ENCODE assay signal across 32 cellular contexts in the genomic region with DNA sequence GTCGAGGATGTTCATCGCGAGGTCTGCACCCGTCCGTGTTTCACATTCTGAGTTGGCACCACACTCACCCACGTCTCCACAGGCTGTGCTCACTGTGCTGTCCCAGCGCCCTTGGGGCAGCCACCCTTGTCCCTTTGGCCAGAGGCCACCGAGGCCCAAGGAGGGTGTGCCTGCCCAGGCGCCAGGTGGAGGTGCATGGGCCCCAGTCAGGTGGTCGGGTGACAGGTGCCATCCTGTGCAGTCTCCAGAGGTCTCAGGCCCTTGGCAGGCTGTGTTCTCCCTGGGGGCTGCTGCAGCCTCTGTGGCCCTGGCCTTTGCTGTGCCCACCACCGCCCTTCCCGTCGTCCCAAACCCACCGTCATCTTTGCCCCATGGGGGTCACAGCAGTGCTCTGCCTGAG. TPM values are rescaled to one million over a fixed set of nuclear protein-coding genes. Genes with fewer than 3 reads are reported as not detected.
"Had no signal": no experiment of that assay in that cellular context is flagged by ENCODE, and none has a peak within 500 bp of the region (broad histone marks: within the 10 kb centered on the region; RNA-seq: fewer than 3 reads in every experiment).

No MANE protein-coding gene starts in this region.

- H3K4me1 ChIP-seq: esophagus muscularis mucosa, foreskin keratinocyte, lower lobe of right lung, psoas muscle, right lobe of liver, suprapubic skin, transverse colon, vagina had no signal

- H3K9me3 ChIP-seq: esophagus muscularis mucosa, lower lobe of right lung, ovary, psoas muscle, right lobe of liver, suprapubic skin, transverse colon, vagina had no signal

- H3K27ac ChIP-seq: coronary artery, esophagus muscularis mucosa, foreskin keratinocyte, lower lobe of right lung, ovary, psoas muscle, right lobe of liver, suprapubic skin, transverse colon, vagina had no signal

- ATAC-seq: foreskin keratinocyte; left colon; left ventricle myocardium superior; lower lobe of right lung; naive thymus-derived CD8-positive, alpha-beta T cell; psoas muscle; stimulated activated naive CD8-positive, alpha-beta T cell treated with anti-CD3 and anti-CD28 coated beads, Interleukin-15, amount 100 ng/mL, for 72 hours had no signal

- DNase-seq: dermis blood vessel endothelial cell; effector memory CD4-positive, alpha-beta T cell; foreskin keratinocyte; glutamatergic neuron; hypothalamus; immature natural killer cell; islet precursor cell; kidney glomerular epithelial cell; left colon; left ventricle myocardium superior; lower lobe of right lung; naive thymus-derived CD8-positive, alpha-beta T cell; nephron progenitor cell; occipital lobe; ovary; psoas muscle; right lobe of liver; small intestine; stimulated activated CD4-positive, alpha-beta T cell treated with anti-CD3 and anti-CD28 coated beads, Interleukin-1b, Interleukin-23, amount 100 ng/mL, for 48 hours; stimulated activated CD4-positive, alpha-beta T cell treated with anti-CD3 and anti-CD28 coated beads, Interleukin-4, amount 100 ng/mL, for 1 hour; stimulated activated CD8-positive, alpha-beta memory T cell treated with anti-CD3 and anti-CD28 coated beads, Interleukin-4, amount 100 ng/mL, for 48 hours; stimulated activated naive CD4-positive, alpha-beta T cell; stimulated activated naive CD8-positive, alpha-beta T cell treated with anti-CD3 and anti-CD28 coated beads, Interleukin-15, amount 100 ng/mL, for 72 hours; transverse colon had no signal

- H3K4me3 ChIP-seq: coronary artery, esophagus muscularis mucosa, lower lobe of right lung, ovary, psoas muscle, right lobe of liver, suprapubic skin, transverse colon, vagina had no signal

- H3K36me3 ChIP-seq: ovary had no signal

- H3K27me3 ChIP-seq: esophagus muscularis mucosa, foreskin keratinocyte, ovary, right lobe of liver, suprapubic skin, transverse colon, vagina had no signal

- FAIRE-seq: endothelial cell of umbilical vein, small intestine had no signal

RNA-seq across cellular contexts. Expression of a gene that starts 39.7 kb away (rescaled TPM):
- total RNA-seq: endothelial cell of umbilical vein; epithelial cell of proximal tubule; left ventricle myocardium superior; mesenteric fat pad; myocyte; naive thymus-derived CD8-positive, alpha-beta T cell; psoas muscle; right lobe of liver had no signal
- polyA plus RNA-seq: endothelial cell of umbilical vein; immature natural killer cell; naive thymus-derived CD8-positive, alpha-beta T cell; ovary had no signal
